Comparison of ENCODE assay signal across 29 cellular contexts in genomic region chr17:74445156-74445555, GRCh38. TPM values are rescaled to one million over a fixed set of nuclear protein-coding genes. Genes with fewer than 3 reads are reported as not detected.
A peak's percentile ranks its signal among the peaks of the same experiment; 100 is the strongest.
DNase-seq lines count a peak whose midpoint lies in the region; ATAC-seq, FAIRE-seq and TF ChIP-seq lines count a peak whose summit lies in the region.
"Had no signal": no experiment of that assay in that cellular context is flagged by ENCODE, and none has a peak within 500 bp of the region (broad histone marks: within the 10 kb centered on the region; RNA-seq: fewer than 3 reads in every experiment).

No MANE protein-coding gene starts in this region.

- POLR2A ChIA-PET in AG04450 (lab: Yijun Ruan, JAX), result interaction anchor here (0.7 kb wide), 1 partner anchor 27 kb away, joined by 3 read pairs; no protein-coding TSS in a partner anchor
- POLR2A ChIA-PET in HepG2 (lab: Yijun Ruan, JAX), result interaction anchor here (1.0 to 5.6 kb wide), 6 partner anchors 8 to 28 kb away, joined by 5 to 126 read pairs (median 26); no protein-coding TSS in a partner anchor

- H3K9me3 ChIP-seq in AG04450 (ENCODE audit: control insufficient read depth, insufficient read depth, low read length) (peaks cover 25% of the 10 kb centered on the region), HepG2 (ENCODE audit: low read length) (no peaks in the 10 kb centered on the region), spleen (no peaks in the 10 kb centered on the region)
- H3K9me3 ChIP-seq: body of pancreas, Peyer's patch, testis had no signal

- TF ChIP-seq EP300 in HepG2 (IDR thresholded peaks at IDR 0.05; ENCODE audit: low read depth in 2 of 2, low read length in 2 of 2) (no peak), HepG2 (CRISPR knock-in tag; IDR thresholded peaks at IDR 0.05; ENCODE audit: borderline replicate concordance) (no peak)

- CTCF ChIA-PET in AG04450 (lab: Charles Lee), result interaction anchor here (0.9 to 2.8 kb wide), 2 partner anchors 12 to 66 kb away, joined by 3 to 13 read pairs; no protein-coding TSS in a partner anchor
- CTCF ChIA-PET in HepG2 (lab: Yijun Ruan, JAX; ENCODE audit: low intra/inter-chr PET ratio, low total read pairs), result no interaction called here

- peaks cover 30 to 54% of the 10 kb centered on the region in 2 experiments for H3K36me3 ChIP-seq in HepG2 (replicated peaks in 1 of 2; ENCODE audit: control insufficient read depth in 1 of 2, insufficient read depth in 2 of 2, low read length in 2 of 2)
- H3K36me3 ChIP-seq in spleen, result peaks cover 0 to 16% (median 0%) of the 10 kb centered on the region in 6 donors

- WGBS in HepG2 (ENCODE audit: low lambda C conversion rate), result 98% methylated on average over 7 of the region's 7 CpGs
- WGBS in spleen, 5 donors, result 66 to 82% (median 76%) methylated on average over 7 of the region's 7 CpGs

- peaks cover 5% of the 10 kb centered on the region; the same call in 1 of the 2 replicates for H4K20me1 ChIP-seq in HepG2 (ENCODE audit: insufficient read depth, low read length)

- no TSS peak for BruUV-seq in HepG2 (replicated peaks; lab: Mats Ljungman, UMichigan)

- 0 out of 4 replicates have a peak, but pooled peaks of 1 of the 2 experiments have one; percentile 13 for TF ChIP-seq POLR2A in HepG2 (IDR thresholded peaks at IDR 0.05; ENCODE audit: insufficient read depth in 1 of 2, low read depth in 2 of 2, low read length in 2 of 2)
- no peak for TF ChIP-seq POLR2A in spleen (IDR thresholded peaks at IDR 0.05)

- H3K79me2 ChIP-seq in HepG2 (ENCODE audit: insufficient read depth, low read length), result peaks cover 4% of the 10 kb centered on the region

- TF ChIP-seq RAD21 in HepG2 (CRISPR knock-in tag; IDR thresholded peaks at IDR 0.05), result no peak

- no peak overlapping the region for H2AFZ ChIP-seq in HepG2 (ENCODE audit: low read length)

- H3K27me3 ChIP-seq in AG04450 (ENCODE audit: control insufficient read depth, insufficient read depth, low read length) (no peaks in the 10 kb centered on the region), HepG2 (ENCODE audit: control insufficient read depth in 1 of 2, insufficient read depth in 2 of 2, low read length in 2 of 2) (no peaks in the 10 kb centered on the region), spleen (replicated peaks in 1 of 7) (no peaks in the 10 kb centered on the region), foreskin keratinocyte (no peaks in the 10 kb centered on the region)
- H3K27me3 ChIP-seq: body of pancreas, Peyer's patch, testis had no signal

- in situ Hi-C loops in HepG2 (cut with HindIII; ENCODE audit: extremely low pct_ligation_motif_present, low pct_unique_long_range_greater_than_20kb), result loop anchor here (25.0 kb wide), 2 partner anchors 658 to 1158 kb away; no protein-coding TSS in a partner anchor

- TF ChIP-seq CTCF in AG04450 (IDR thresholded peaks at IDR 0.05; ENCODE audit: low read depth, low read length) (no peak), HepG2 (CRISPR knock-in tag; IDR thresholded peaks at IDR 0.05) (no peak), spleen (IDR thresholded peaks at IDR 0.05 in 8 of 11, conservative IDR thresholded peaks at IDR 0.05 in 3 of 11) (no peak), foreskin fibroblast (IDR thresholded peaks at IDR 0.05; ENCODE audit: low read depth, low read length) (no peak), foreskin keratinocyte (conservative IDR thresholded peaks at IDR 0.05) (no peak)

- H3K4me3 ChIP-seq in AG04450 (ENCODE audit: low read depth, low read length) (no peak overlapping the region), HepG2 (replicated peaks in 1 of 3; ENCODE audit: insufficient read depth in 1 of 3, low read depth in 2 of 3, low read length in 3 of 3) (no peak overlapping the region), spleen (no peak overlapping the region), foreskin fibroblast (ENCODE audit: low read depth in 1 of 2, low read length in 2 of 2) (no peak overlapping the region)
- H3K4me3 ChIP-seq: body of pancreas, Peyer's patch, testis had no signal

- H3K9ac ChIP-seq in HepG2 (ENCODE audit: insufficient read depth, low read depth, low read length), result no peak overlapping the region

- FAIRE-seq in HepG2 (lab: Jason Lieb, UNC), result no peak
- FAIRE-seq: A204.1, frontal cortex, GM18507 had no signal

- ATAC-seq in HepG2, result no peak
- no peak for ATAC-seq in foreskin keratinocyte
- ATAC-seq: activated CD8-positive, alpha-beta T cell treated with anti-CD3 and anti-CD28 coated beads for 36 hours; activated naive CD8-positive, alpha-beta T cell treated with anti-CD3 and anti-CD28 coated beads, Interleukin-2, amount 50 U/mL, for 24 hours; body of pancreas had no signal

- intact Hi-C loops in HepG2 (cut with micrococcal nuclease; ENCODE audit: unreplicated experiment), result no loop called here
- intact Hi-C loops in spleen (cut with DNase I; ENCODE audit: low total_unique reads), result no loop called here

- H3K4me2 ChIP-seq in HepG2 (ENCODE audit: low read depth, low read length), result no peak overlapping the region

- H3K27ac ChIP-seq in AG04450 (ENCODE audit: low read depth, low read length) (peak overlapping the region; percentile 11), HepG2 (ENCODE audit: extremely low read length, insufficient read depth, low read length) (no peak overlapping the region), spleen (peak overlapping the region; percentile 9 to 92 (median 90)), foreskin keratinocyte (no peak overlapping the region)

- H3K4me1 ChIP-seq in HepG2 (ENCODE audit: insufficient read depth, low read length) (peaks cover 37% of the 10 kb centered on the region), spleen (peaks cover 27 to 77% (median 56%) of the 10 kb centered on the region in 6 donors), foreskin keratinocyte (peaks cover 4% of the 10 kb centered on the region)

- DNase-seq in AG04450 (ENCODE audit: low read depth, low spot score) (no peak), cerebellar cortex (ENCODE audit: low spot score) (peak; percentile 29), HepG2 (ENCODE audit: low spot score) (no peak), spleen (no peak), NCI-H2171 (lab: John Stamatoyannopoulos, UW) (no peak), foreskin fibroblast (no peak), NCI-H2196 (lab: John Stamatoyannopoulos, UW; ENCODE audit: unreplicated experiment) (no peak), foreskin keratinocyte (no peak)
- DNase-seq: activated CD4-positive, alpha-beta T cell treated with anti-CD3 and anti-CD28 coated beads for 1 hour; activated CD8-positive, alpha-beta T cell treated with anti-CD3 and anti-CD28 coated beads for 36 hours; activated gamma-delta T cell; activated naive CD8-positive, alpha-beta T cell treated with anti-CD3 and anti-CD28 coated beads, Interleukin-2, amount 50 U/mL, for 24 hours; effector memory CD4-positive, alpha-beta T cell; erythroblast; GF-D8; NCI-H1694; NCI-H2171 treated with DMSO at 0.1 percent for 48 hours; NCI-H526; Peyer's patch; stimulated activated CD4-positive, alpha-beta T cell treated with anti-CD3 and anti-CD28 coated beads, Interleukin-4, amount 100 ng/mL, for 4 hours; stimulated activated naive CD4-positive, alpha-beta T cell; testis had no signal

RNA-seq across cellular contexts. Expression of gene GPRC5C, which starts 13.3 kb away (rescaled TPM):
- polyA plus RNA-seq in AG04450 (2011; rRNA removed), result 0.14 TPM in 1 of 2 replicates, not detected in the other
- not detected in 2 replicates for polyA minus RNA-seq in AG04450 (2011; rRNA and poly(A)+ RNA removed)
- 44.8 and 85.6 TPM in 2 replicates for total RNA-seq in HepG2 (2016; rRNA removed; fragmentation: Illumina TruSeq; extraction: Trizol)
- 30.8 and 32.3 TPM in 2 replicates for total RNA-seq in HepG2 (2016; cell fraction: cytosol; rRNA removed; fragmentation: Illumina TruSeq; extraction: Trizol; ENCODE audit: low read depth)
- 41.2 and 86.3 TPM in 2 replicates for total RNA-seq in HepG2 (2016; cell fraction: insoluble cytoplasmic fraction; rRNA removed; fragmentation: Illumina TruSeq; extraction: Trizol)
- total RNA-seq in HepG2 (2016; cell fraction: membrane; rRNA removed; fragmentation: Illumina TruSeq; extraction: Trizol), result 50.5 and 55.5 TPM in 2 replicates
- 73.7 and 80.6 TPM in 2 replicates for total RNA-seq in HepG2 (2016; cell fraction: nucleus; rRNA removed; fragmentation: Illumina TruSeq; extraction: Trizol)
- 300 and 407 TPM in 2 replicates for polyA plus RNA-seq in HepG2 (2011; rRNA removed)
- 276 and 424 TPM in 2 replicates for polyA plus RNA-seq in HepG2 (2011; cell fraction: cytosol; rRNA removed)
- polyA plus RNA-seq in HepG2 (2011; cell fraction: nucleus; rRNA removed), result 354 and 357 TPM in 2 replicates
- 111 and 131 TPM in 2 replicates for polyA plus RNA-seq in HepG2 (2012)
- polyA plus RNA-seq in HepG2 (2016; cell fraction: cytosol; fragmentation: Illumina TruSeq; extraction: Trizol; ENCODE audit: low read depth), result 29.5 and 34.4 TPM in 2 replicates
- polyA plus RNA-seq in HepG2 (2016; cell fraction: insoluble cytoplasmic fraction; fragmentation: Illumina TruSeq; extraction: Trizol; ENCODE audit: low read depth), result 42.9 and 43.8 TPM in 2 replicates
- 36.0 and 48.1 TPM in 2 replicates for polyA plus RNA-seq in HepG2 (2016; cell fraction: membrane; fragmentation: Illumina TruSeq; extraction: Trizol; ENCODE audit: low read depth)
- polyA plus RNA-seq in HepG2 (2016; cell fraction: nucleus; fragmentation: Illumina TruSeq; extraction: Trizol; ENCODE audit: insufficient read depth, low read depth), result 131 and 142 TPM in 2 replicates
- 39.8 and 712 TPM in 2 replicates for polyA minus RNA-seq in HepG2 (2011; rRNA and poly(A)+ RNA removed; ENCODE audit: low replicate concordance)
- polyA minus RNA-seq in HepG2 (2011; cell fraction: cytosol; rRNA and poly(A)+ RNA removed), result 209 and 211 TPM in 2 replicates
- polyA minus RNA-seq in HepG2 (2011; cell fraction: nucleus; rRNA and poly(A)+ RNA removed), result 108 and 116 TPM in 2 replicates
- 10 to 100 TPM; 24.1 to 70.0 (median 36.6) TPM for total RNA-seq in spleen
- polyA plus RNA-seq in spleen, result 10 to 100 TPM; 11.0 to 19.7 (median 18.9) TPM
- 9.3 and 17.6 TPM in 2 replicates for total RNA-seq in foreskin keratinocyte
- 12.2 and 19.2 TPM in 2 replicates for polyA plus RNA-seq in foreskin keratinocyte
- total RNA-seq: LHCN-M2 had no signal

RNA-seq across cellular contexts. Expression of gene CD300A, which starts 21.3 kb away (rescaled TPM):
- polyA plus RNA-seq in AG04450 (2011; rRNA removed) (not detected in 2 replicates), HepG2 (2011; rRNA removed) (0.39 TPM in 1 of 2 replicates, not detected in the other), spleen (10 to 100 TPM; 34.2 to 93.3 (median 76.1) TPM), foreskin keratinocyte (not detected in 2 replicates)
- polyA minus RNA-seq in AG04450 (2011; rRNA and poly(A)+ RNA removed), result not detected in 2 replicates
- total RNA-seq in HepG2 (2016; rRNA removed; fragmentation: Illumina TruSeq; extraction: Trizol) (not detected in 2 replicates), spleen (100 to 1,000 TPM in 6 of 7 donors, 10 to 100 TPM in 1; 95.6 to 142 (median 111) TPM), foreskin keratinocyte (not detected in 2 replicates)
- not detected in 2 replicates for total RNA-seq in HepG2 (2016; cell fraction: cytosol; rRNA removed; fragmentation: Illumina TruSeq; extraction: Trizol; ENCODE audit: low read depth)
- total RNA-seq in HepG2 (2016; cell fraction: insoluble cytoplasmic fraction; rRNA removed; fragmentation: Illumina TruSeq; extraction: Trizol), result not detected in 2 replicates
- total RNA-seq in HepG2 (2016; cell fraction: membrane; rRNA removed; fragmentation: Illumina TruSeq; extraction: Trizol), result not detected in 2 replicates
- total RNA-seq in HepG2 (2016; cell fraction: nucleus; rRNA removed; fragmentation: Illumina TruSeq; extraction: Trizol), result not detected in 2 replicates
- polyA plus RNA-seq in HepG2 (2011; cell fraction: cytosol; rRNA removed), result 0.09 and 0.14 TPM in 2 replicates
- 0.14 and 0.23 TPM in 2 replicates for polyA plus RNA-seq in HepG2 (2011; cell fraction: nucleus; rRNA removed)
- polyA plus RNA-seq in HepG2 (2012), result 0.11 and 0.19 TPM in 2 replicates
- not detected in 2 replicates for polyA plus RNA-seq in HepG2 (2016; cell fraction: cytosol; fragmentation: Illumina TruSeq; extraction: Trizol; ENCODE audit: low read depth)
- polyA plus RNA-seq in HepG2 (2016; cell fraction: insoluble cytoplasmic fraction; fragmentation: Illumina TruSeq; extraction: Trizol; ENCODE audit: low read depth), result not detected in 2 replicates
- polyA plus RNA-seq in HepG2 (2016; cell fraction: membrane; fragmentation: Illumina TruSeq; extraction: Trizol; ENCODE audit: low read depth), result not detected in 2 replicates
- not detected in 2 replicates for polyA plus RNA-seq in HepG2 (2016; cell fraction: nucleus; fragmentation: Illumina TruSeq; extraction: Trizol; ENCODE audit: insufficient read depth, low read depth)
- not detected in 2 replicates for polyA minus RNA-seq in HepG2 (2011; rRNA and poly(A)+ RNA removed; ENCODE audit: low replicate concordance)
- not detected in 2 replicates for polyA minus RNA-seq in HepG2 (2011; cell fraction: cytosol; rRNA and poly(A)+ RNA removed)
- polyA minus RNA-seq in HepG2 (2011; cell fraction: nucleus; rRNA and poly(A)+ RNA removed), result not detected in 2 replicates
- total RNA-seq: H4, LHCN-M2, SK-MEL-5 had no signal

Comparison
In these comparisons a context has a peak if more than half of its experiments do, and no peak if none do; other contexts are left out.
1. H3K27ac ChIP-seq: peak in AG04450 (single experiment) and spleen (8 of 8); none in HepG2 (single experiment) and foreskin keratinocyte (single experiment).
2. RNA of gene CD300A, which starts 21.3 kb away (polyA plus RNA-seq): 34.2 to 93.3 TPM in spleen; 0.09 to 0.39 TPM in HepG2, not detected in AG04450 and not detected in foreskin keratinocyte; every median in the first group is over 10 times any median in the second.